In the genomic region with DNA sequence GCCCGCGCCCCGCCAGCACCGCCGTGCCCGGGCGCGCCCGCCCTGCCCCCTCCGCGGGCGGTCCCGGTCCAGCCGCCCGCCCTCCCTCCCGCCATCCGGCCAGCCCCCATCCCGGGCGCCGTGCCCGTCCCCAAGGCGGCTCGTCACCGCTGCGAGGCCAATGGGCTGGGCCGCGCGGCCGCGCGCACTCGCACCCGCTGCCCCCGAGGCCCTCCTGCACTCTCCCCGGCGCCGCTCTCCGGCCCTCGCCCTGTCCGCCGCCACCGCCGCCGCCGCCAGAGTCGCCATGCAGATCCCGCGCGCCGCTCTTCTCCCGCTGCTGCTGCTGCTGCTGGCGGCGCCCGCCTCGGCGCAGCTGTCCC, we compare ENCODE assay signal across 8 cellular contexts. TPM values are rescaled to one million over a fixed set of nuclear protein-coding genes. Genes with fewer than 3 reads are reported as not detected.
DNase-seq lines count a peak whose midpoint lies in the region; ATAC-seq, FAIRE-seq and TF ChIP-seq lines count a peak whose summit lies in the region.

TSS of gene HTRA1 (plus strand) at position 187 of the 362 bp plus-strand sequence. CDS start at position 287, 100 bp downstream.

- H2AFZ ChIP-seq in ACC112 (ENCODE audit: low read length, unreplicated experiment), result peak within 1 kb of the TSS; percentile 57

- H3K27me3 ChIP-seq in ACC112 (ENCODE audit: insufficient read depth, low read length), result no peaks in the 10 kb centered on the region
- no peaks in the 10 kb centered on the region for H3K27me3 ChIP-seq in ascending aorta
- no peaks in the 10 kb centered on the region for H3K27me3 ChIP-seq in pancreas

- peak; percentile 78 for DNase-seq in HEK293T (ENCODE audit: extremely low spot score)
- peak in 1 of 2 donors; percentile 88 for DNase-seq in ascending aorta (ENCODE audit: low spot score in 2 of 2)
- DNase-seq in left ventricle myocardium superior, result peak; percentile 91
- peak; percentile 64 to 89 (median 80) for DNase-seq in pancreas
- no peak for DNase-seq in NCI-H1092 (lab: John Stamatoyannopoulos, UW)

- H3K4me3 ChIP-seq in ACC112 (ENCODE audit: low read depth, low read length) (peak within 1 kb of the TSS; percentile 86), ascending aorta (peak within 1 kb of the TSS; percentile 94 to 96), pancreas (peak within 1 kb of the TSS; percentile 54 to 79 (median 56))

- H3K36me3 ChIP-seq in ACC112 (ENCODE audit: insufficient read depth, low read length) (0 out of 2 replicates have a peak, but pooled peaks cover 8% of the 10 kb centered on the region), ascending aorta (no peaks in the 10 kb centered on the region), pancreas (no peaks in the 10 kb centered on the region)

- TF ChIP-seq CTCF in ascending aorta (IDR thresholded peaks at IDR 0.05), result no peak
- no peak for TF ChIP-seq CTCF in pancreas (IDR thresholded peaks at IDR 0.05)

- FAIRE-seq in pancreas (lab: Jason Lieb, UNC), result no peak

- peaks cover 33% of the 10 kb centered on the region for H3K4me1 ChIP-seq in ACC112 (ENCODE audit: control insufficient read depth, insufficient read depth, low read length, unreplicated experiment)
- H3K4me1 ChIP-seq in ascending aorta, result peaks cover 6 to 27% of the 10 kb centered on the region in 2 donors
- no peaks in the 10 kb centered on the region for H3K4me1 ChIP-seq in pancreas

- CTCF ChIA-PET in HEK293T (lab: Yijun Ruan, JAX), result no interaction called here

- 0% methylated on average over 20 to 56 of the region's 56 CpGs for WGBS in pancreas, 2 donors

- no peaks in the 10 kb centered on the region for H3K9me3 ChIP-seq in ascending aorta
- no peaks in the 10 kb centered on the region for H3K9me3 ChIP-seq in pancreas

- intact Hi-C loops in ascending aorta (cut with DNase I) (loop anchor here (10.0 kb wide), 1 partner anchor 317 kb away; no protein-coding TSS in a partner anchor), left ventricle myocardium superior (cut with micrococcal nuclease) (no loop called here), pancreas (cut with DNase I) (no loop called here)

- ATAC-seq in left ventricle myocardium superior (peak; percentile 84), pancreas (peak; percentile 64 to 85 (median 78)), HG02759 (IDR thresholded peaks at IDR 0.05; ENCODE audit: unreplicated experiment) (no peak), GM18873 (IDR thresholded peaks at IDR 0.05; ENCODE audit: low FRiP score, unreplicated experiment) (no peak)

- peaks cover 45% of the 10 kb centered on the region for H3K79me2 ChIP-seq in ACC112 (ENCODE audit: control insufficient read depth, insufficient read depth, low read length, unreplicated experiment)

- POLR2A ChIA-PET in HEK293T (lab: Yijun Ruan, JAX), result no interaction called here

- H3K27ac ChIP-seq in ACC112 (ENCODE audit: low read depth, low read length) (peak within 1 kb of the TSS; percentile 51; the same call in 1 of the 2 replicates), ascending aorta (peak within 1 kb of the TSS; percentile 87 to 93), pancreas (peak within 1 kb of the TSS in 1 of 4 donors; percentile 19)

TF ChIP-seq in HEK293T, 16 proteins besides CTCF, POLR2A, EP300 and RAD21:
- TF ChIP-seq FOXK2 (IDR thresholded peaks at IDR 0.05) (no peak), ARNT (IDR thresholded peaks at IDR 0.05) (no peak), SP1 (IDR thresholded peaks at IDR 0.05) (no peak), PKNOX1 (IDR thresholded peaks at IDR 0.05) (no peak), TARDBP (IDR thresholded peaks at IDR 0.05) (no peak), SUZ12 (IDR thresholded peaks at IDR 0.05) (no peak), LEF1 (IDR thresholded peaks at IDR 0.05; ENCODE audit: borderline replicate concordance) (no peak), BHLHE40 (IDR thresholded peaks at IDR 0.05; ENCODE audit: borderline replicate concordance) (no peak), FOXM1 (IDR thresholded peaks at IDR 0.05; ENCODE audit: borderline replicate concordance) (no peak), NFRKB (IDR thresholded peaks at IDR 0.05) (no peak), L3MBTL2 (conservative IDR thresholded peaks at IDR 0.05) (no peak), ELF4 (IDR thresholded peaks at IDR 0.05) (no peak), CTBP1 (IDR thresholded peaks at IDR 0.05; ENCODE audit: borderline replicate concordance) (no peak), HDGF (IDR thresholded peaks at IDR 0.05; ENCODE audit: borderline replicate concordance) (no peak), FOXA1 (IDR thresholded peaks at IDR 0.05) (no peak)

RNA-seq across cellular contexts. Expression of gene HTRA1, which starts in this region (rescaled TPM):
- total RNA-seq in ascending aorta (112 TPM), left ventricle myocardium superior (46.6 TPM), pancreas (10 to 100 TPM; 10.4 to 83.0 (median 21.7) TPM)
- 10 to 100 TPM; 19.2 to 20.0 TPM for polyA plus RNA-seq in pancreas

Comparison
In these comparisons a context has a peak if more than half of its experiments do, and no peak if none do; other contexts are left out.
1. ATAC-seq: peak in left ventricle myocardium superior (single experiment) and pancreas (4 of 4); none in HG02759 (single experiment) and GM18873 (single experiment).
2. Peak in every context shown above with its lines, with median percentiles within 50 percentile points of each other: H3K4me3 ChIP-seq.